In genomic region chr7:140333209-140333608, GRCh38 we compare ENCODE assay signal across 24 cellular contexts.
"Had no signal": no experiment of that assay in that cellular context is flagged by ENCODE, and none has a peak within 500 bp of the region (broad histone marks: within the 10 kb centered on the region; RNA-seq: fewer than 3 reads in every experiment).

No MANE protein-coding gene starts in this region.

- H3K27me3 ChIP-seq: neutrophil, ovary, uterus had no signal

- H3K4me1 ChIP-seq: prostate gland, uterus had no signal

- H3K9me3 ChIP-seq: neutrophil, ovary, prostate gland, uterus had no signal

- H3K27me3 Mint-ChIP-seq: activated B cell treated with CpG ODN at 0.5 μM for 24 hours; activated CD4-positive, alpha-beta memory T cell treated with anti-CD3 and anti-CD28 coated beads for 36 hours; activated naive CD8-positive, alpha-beta T cell treated with anti-CD3 and anti-CD28 coated beads, Interleukin-2, amount 10 ng/mL, durations not matched to agents 7 days and 5 days had no signal

- H3K27ac Mint-ChIP-seq: activated B cell treated with CpG ODN at 0.5 μM for 24 hours; activated CD4-positive, alpha-beta memory T cell treated with anti-CD3 and anti-CD28 coated beads for 36 hours; activated naive CD8-positive, alpha-beta T cell treated with anti-CD3 and anti-CD28 coated beads, Interleukin-2, amount 10 ng/mL, durations not matched to agents 7 days and 5 days; natural killer cell; stimulated activated effector memory CD8-positive, alpha-beta T cell treated with anti-CD3 and anti-CD28 coated beads, Interleukin-12 subunit alpha, Interleukin-12 subunit beta, amount 100 ng/mL, for 72 hours; T-helper 1 cell treated with Interleukin-12 subunit alpha and Interleukin-12 subunit beta and Interleukin-4 antibody, amounts not matched to agents 30 μg/mL and 1 μg/mL, for 36 hours had no signal

- ATAC-seq: natural killer cell; stimulated activated effector memory CD8-positive, alpha-beta T cell treated with anti-CD3 and anti-CD28 coated beads, Interleukin-12 subunit alpha, Interleukin-12 subunit beta, amount 100 ng/mL, for 72 hours had no signal

- H3K27ac ChIP-seq: neutrophil, ovary, prostate gland, uterus had no signal

- H3K4me3 Mint-ChIP-seq: activated B cell treated with CpG ODN at 0.5 μM for 24 hours; activated CD4-positive, alpha-beta memory T cell treated with anti-CD3 and anti-CD28 coated beads for 36 hours; activated naive CD8-positive, alpha-beta T cell treated with anti-CD3 and anti-CD28 coated beads, Interleukin-2, amount 10 ng/mL, durations not matched to agents 7 days and 5 days; natural killer cell; stimulated activated effector memory CD8-positive, alpha-beta T cell treated with anti-CD3 and anti-CD28 coated beads, Interleukin-12 subunit alpha, Interleukin-12 subunit beta, amount 100 ng/mL, for 72 hours; T-helper 1 cell treated with Interleukin-12 subunit alpha and Interleukin-12 subunit beta and Interleukin-4 antibody, amounts not matched to agents 30 μg/mL and 1 μg/mL, for 36 hours had no signal

- H3K9me3 Mint-ChIP-seq: activated B cell treated with CpG ODN at 0.5 μM for 24 hours; activated CD4-positive, alpha-beta memory T cell treated with anti-CD3 and anti-CD28 coated beads for 36 hours; activated naive CD8-positive, alpha-beta T cell treated with anti-CD3 and anti-CD28 coated beads, Interleukin-2, amount 10 ng/mL, durations not matched to agents 7 days and 5 days; natural killer cell; stimulated activated effector memory CD8-positive, alpha-beta T cell treated with anti-CD3 and anti-CD28 coated beads, Interleukin-12 subunit alpha, Interleukin-12 subunit beta, amount 100 ng/mL, for 72 hours; T-helper 1 cell treated with Interleukin-12 subunit alpha and Interleukin-12 subunit beta and Interleukin-4 antibody, amounts not matched to agents 30 μg/mL and 1 μg/mL, for 36 hours had no signal

- H3K4me1 Mint-ChIP-seq: activated B cell treated with CpG ODN at 0.5 μM for 24 hours; activated naive CD8-positive, alpha-beta T cell treated with anti-CD3 and anti-CD28 coated beads, Interleukin-2, amount 10 ng/mL, durations not matched to agents 7 days and 5 days; natural killer cell; stimulated activated effector memory CD8-positive, alpha-beta T cell treated with anti-CD3 and anti-CD28 coated beads, Interleukin-12 subunit alpha, Interleukin-12 subunit beta, amount 100 ng/mL, for 72 hours had no signal

- H3K4me3 ChIP-seq: lung, ovary, prostate gland, uterus had no signal

- H3K36me3 Mint-ChIP-seq: natural killer cell had no signal

- DNase-seq: activated B cell treated with CpG ODN at 0.5 μM for 24 hours; activated CD4-positive, alpha-beta memory T cell treated with anti-CD3 and anti-CD28 coated beads for 36 hours; activated CD4-positive, alpha-beta T cell treated with anti-CD3 and anti-CD28 coated beads for 48 hours; activated naive CD4-positive, alpha-beta T cell treated with Interleukin-2 at 50 U/mL for 16 hours; activated naive CD8-positive, alpha-beta T cell treated with anti-CD3 and anti-CD28 coated beads, Interleukin-2, amount 10 ng/mL, durations not matched to agents 7 days and 5 days; activated T-cell treated with anti-CD3 and anti-CD28 coated beads, Interleukin-2, amount 50 U/mL, for 48 hours; amygdala; cerebellar nuclear complex; effector CD4-positive, alpha-beta T cell; erythroblast; foreskin fibroblast; hippocampal formation; kidney glomerular epithelial cell; natural killer cell; ovary; stimulated activated CD4-positive, alpha-beta T cell treated with anti-CD3 and anti-CD28 coated beads, Interleukin-12 subunit alpha, Interleukin-12 subunit beta, amount 100 ng/mL, for 4 hours; stimulated activated CD4-positive, alpha-beta T cell treated with anti-CD3 and anti-CD28 coated beads, Interleukin-1b, Interleukin-23, amount 100 ng/mL, for 48 hours; trophoblast cell; uterus had no signal

- H3K36me3 ChIP-seq: ovary, prostate gland, uterus had no signal
